In genomic region chr1:205748398-205749093, GRCh38 we compare ENCODE assay signal across 8 cellular contexts. TPM values are rescaled to one million over a fixed set of nuclear protein-coding genes. Genes with fewer than 3 reads are reported as not detected.
DNase-seq lines count a peak whose midpoint lies in the region; ATAC-seq, FAIRE-seq and TF ChIP-seq lines count a peak whose summit lies in the region.

No MANE protein-coding gene starts in this region.

- H3K27me3 ChIP-seq in HepG2 (ENCODE audit: control insufficient read depth in 1 of 2, insufficient read depth in 2 of 2, low read length in 2 of 2): no peaks in the 10 kb centered on the region; a peak in 1 of 5 replicates

- H3K9ac ChIP-seq in HepG2 (ENCODE audit: insufficient read depth, low read depth, low read length): peak overlapping the region; percentile 83

- intact Hi-C loops in HepG2 (cut with micrococcal nuclease; ENCODE audit: unreplicated experiment) (no loop called here), posterior cingulate gyrus (cut with DNase I) (no loop called here)

- peak overlapping the region; percentile 95 for H3K27ac ChIP-seq in caudate nucleus (ENCODE audit: low read depth, low read length)
- peak overlapping the region; percentile 92 for H3K27ac ChIP-seq in HepG2 (ENCODE audit: extremely low read length, insufficient read depth, low read length)

- peak overlapping the region; percentile 65 to 81 (median 75) for H3K4me3 ChIP-seq in HepG2 (replicated peaks in 1 of 3; ENCODE audit: insufficient read depth in 1 of 3, low read depth in 2 of 3, low read length in 3 of 3)

- POLR2A ChIA-PET in HepG2 (lab: Yijun Ruan, JAX): interaction anchor here (1.0 to 2.4 kb wide), 13 partner anchors 9 to 300 kb away, joined by 3 to 21 read pairs (median 3); partner anchors contain the start of gene RAB29

- TF ChIP-seq CTCF in HepG2 (CRISPR knock-in tag; IDR thresholded peaks at IDR 0.05): no peak

- peak; percentile 25 for DNase-seq in DMS 273 treated with DMSO at 0.1 percent for 48 hours (lab: John Stamatoyannopoulos, UW)
- DNase-seq in SIG-M5 (lab: John Stamatoyannopoulos, UW): peak; percentile 14
- DNase-seq in caudate nucleus (lab: John Stamatoyannopoulos, UW): peak in 4 of 61 donors; percentile 2 to 44 (median 18)
- peak; percentile 27 for DNase-seq in HepG2 (ENCODE audit: low spot score)
- peak; percentile 39 for DNase-seq in stimulated activated naive CD8-positive, alpha-beta T cell treated with anti-CD3 and anti-CD28 coated beads, Interleukin-15, Interleukin-2, amounts not matched to agents 100 U/mL and 50 U/mL, for 24 hours
- DNase-seq in posterior cingulate gyrus: no peak

- ATAC-seq in HG03097 (IDR thresholded peaks at IDR 0.05; ENCODE audit: low FRiP score, unreplicated experiment) (peak; percentile 1), HepG2 (peak; percentile 14), HG02623 (IDR thresholded peaks at IDR 0.05; ENCODE audit: unreplicated experiment) (no peak)
- peak; percentile 10 for ATAC-seq in stimulated activated naive CD8-positive, alpha-beta T cell treated with anti-CD3 and anti-CD28 coated beads, Interleukin-15, Interleukin-2, amounts not matched to agents 100 U/mL and 50 U/mL, for 24 hours

- peak in 1 of 2 experiments; percentile 27; a peak in 1 of 4 replicates for TF ChIP-seq POLR2A in HepG2 (IDR thresholded peaks at IDR 0.05; ENCODE audit: insufficient read depth in 1 of 2, low read depth in 2 of 2, low read length in 2 of 2)

- TF ChIP-seq EP300 in HepG2 (IDR thresholded peaks at IDR 0.05; ENCODE audit: low read depth in 2 of 2, low read length in 2 of 2): no peak
- TF ChIP-seq EP300 in HepG2 (CRISPR knock-in tag; IDR thresholded peaks at IDR 0.05; ENCODE audit: borderline replicate concordance): no peak

- H3K9me3 ChIP-seq in HepG2 (ENCODE audit: low read length): no peaks in the 10 kb centered on the region

- no peaks in the 10 kb centered on the region for H3K36me3 ChIP-seq in HepG2 (replicated peaks in 1 of 2; ENCODE audit: control insufficient read depth in 1 of 2, insufficient read depth in 2 of 2, low read length in 2 of 2)

- CTCF ChIA-PET in HepG2 (lab: Yijun Ruan, JAX; ENCODE audit: low intra/inter-chr PET ratio, low total read pairs): no interaction called here

- peaks cover 74% of the 10 kb centered on the region for H3K4me1 ChIP-seq in HepG2 (ENCODE audit: insufficient read depth, low read length)

- BruUV-seq in HepG2 (replicated peaks; lab: Mats Ljungman, UMichigan): no TSS peak

- peak; percentile 34 for FAIRE-seq in HepG2 (lab: Jason Lieb, UNC)

- peaks cover 42% of the 10 kb centered on the region for H4K20me1 ChIP-seq in HepG2 (ENCODE audit: insufficient read depth, low read length)

- TF ChIP-seq RAD21 in HepG2 (CRISPR knock-in tag; IDR thresholded peaks at IDR 0.05): no peak

- in situ Hi-C loops in HepG2 (cut with HindIII; ENCODE audit: extremely low pct_ligation_motif_present, low pct_unique_long_range_greater_than_20kb): no loop called here

- H2AFZ ChIP-seq in HepG2 (ENCODE audit: low read length): no peak overlapping the region

- 3% methylated on average over 11 of the region's 13 CpGs for WGBS in HepG2 (ENCODE audit: low lambda C conversion rate)

- peaks cover 56% of the 10 kb centered on the region for H3K79me2 ChIP-seq in HepG2 (ENCODE audit: insufficient read depth, low read length)

- H3K4me2 ChIP-seq in HepG2 (ENCODE audit: low read depth, low read length): peak overlapping the region; percentile 95

TF ChIP-seq in HepG2, 621 proteins besides CTCF, POLR2A, EP300 and RAD21 (continues in another document):
- TF ChIP-seq TRAFD1 (CRISPR knock-in tag; IDR thresholded peaks at IDR 0.05; ENCODE audit: borderline replicate concordance): no peak
- no peak for TF ChIP-seq ZNF574 (CRISPR knock-in tag; IDR thresholded peaks at IDR 0.05)
- no peak for TF ChIP-seq REPIN1 (CRISPR knock-in tag; IDR thresholded peaks at IDR 0.05; ENCODE audit: borderline replicate concordance, low read depth)

RNA-seq across cellular contexts. Expression of gene NUCKS1, which starts 1.4 kb away (rescaled TPM):
- 117 and 194 TPM in 2 replicates for total RNA-seq in HepG2 (2016; rRNA removed; fragmentation: Illumina TruSeq; extraction: Trizol)
- total RNA-seq in HepG2 (2016; cell fraction: cytosol; rRNA removed; fragmentation: Illumina TruSeq; extraction: Trizol; ENCODE audit: low read depth): 10.3 and 15.8 TPM in 2 replicates
- 125 and 160 TPM in 2 replicates for total RNA-seq in HepG2 (2016; cell fraction: insoluble cytoplasmic fraction; rRNA removed; fragmentation: Illumina TruSeq; extraction: Trizol)
- total RNA-seq in HepG2 (2016; cell fraction: membrane; rRNA removed; fragmentation: Illumina TruSeq; extraction: Trizol): 40.1 and 45.8 TPM in 2 replicates
- total RNA-seq in HepG2 (2016; cell fraction: nucleus; rRNA removed; fragmentation: Illumina TruSeq; extraction: Trizol): 67.8 and 73.8 TPM in 2 replicates
- polyA plus RNA-seq in HepG2 (2011; rRNA removed): 25.1 and 35.5 TPM in 2 replicates
- polyA plus RNA-seq in HepG2 (2011; cell fraction: cytosol; rRNA removed): 14.2 and 24.0 TPM in 2 replicates
- polyA plus RNA-seq in HepG2 (2011; cell fraction: nucleus; rRNA removed): 8.7 and 10.8 TPM in 2 replicates
- polyA plus RNA-seq in HepG2 (2012): 32.7 and 70.0 TPM in 2 replicates
- 15.9 and 27.1 TPM in 2 replicates for polyA plus RNA-seq in HepG2 (2016; cell fraction: cytosol; fragmentation: Illumina TruSeq; extraction: Trizol; ENCODE audit: low read depth)
- 186 and 191 TPM in 2 replicates for polyA plus RNA-seq in HepG2 (2016; cell fraction: insoluble cytoplasmic fraction; fragmentation: Illumina TruSeq; extraction: Trizol; ENCODE audit: low read depth)
- polyA plus RNA-seq in HepG2 (2016; cell fraction: membrane; fragmentation: Illumina TruSeq; extraction: Trizol; ENCODE audit: low read depth): 54.3 and 56.5 TPM in 2 replicates
- polyA plus RNA-seq in HepG2 (2016; cell fraction: nucleus; fragmentation: Illumina TruSeq; extraction: Trizol; ENCODE audit: insufficient read depth, low read depth): 84.6 and 113 TPM in 2 replicates
- polyA minus RNA-seq in HepG2 (2011; rRNA and poly(A)+ RNA removed; ENCODE audit: low replicate concordance): 54.5 and 133 TPM in 2 replicates
- 45.1 and 46.0 TPM in 2 replicates for polyA minus RNA-seq in HepG2 (2011; cell fraction: cytosol; rRNA and poly(A)+ RNA removed)
- polyA minus RNA-seq in HepG2 (2011; cell fraction: nucleus; rRNA and poly(A)+ RNA removed): 41.1 and 52.6 TPM in 2 replicates

RNA-seq across cellular contexts. Expression of gene RAB29, which starts 26.7 kb away (rescaled TPM):
- 10.1 and 13.1 TPM in 2 replicates for total RNA-seq in HepG2 (2016; rRNA removed; fragmentation: Illumina TruSeq; extraction: Trizol)
- 2.2 and 3.1 TPM in 2 replicates for total RNA-seq in HepG2 (2016; cell fraction: cytosol; rRNA removed; fragmentation: Illumina TruSeq; extraction: Trizol; ENCODE audit: low read depth)
- total RNA-seq in HepG2 (2016; cell fraction: insoluble cytoplasmic fraction; rRNA removed; fragmentation: Illumina TruSeq; extraction: Trizol): 10.3 and 12.9 TPM in 2 replicates
- total RNA-seq in HepG2 (2016; cell fraction: membrane; rRNA removed; fragmentation: Illumina TruSeq; extraction: Trizol): 5.6 and 7.8 TPM in 2 replicates
- 4.6 and 6.6 TPM in 2 replicates for total RNA-seq in HepG2 (2016; cell fraction: nucleus; rRNA removed; fragmentation: Illumina TruSeq; extraction: Trizol)
- 8.7 and 10.0 TPM in 2 replicates for polyA plus RNA-seq in HepG2 (2011; rRNA removed)
- 6.9 and 9.3 TPM in 2 replicates for polyA plus RNA-seq in HepG2 (2011; cell fraction: cytosol; rRNA removed)
- 4.6 and 5.0 TPM in 2 replicates for polyA plus RNA-seq in HepG2 (2011; cell fraction: nucleus; rRNA removed)
- polyA plus RNA-seq in HepG2 (2012): 8.7 TPM in 2 replicates
- polyA plus RNA-seq in HepG2 (2016; cell fraction: cytosol; fragmentation: Illumina TruSeq; extraction: Trizol; ENCODE audit: low read depth): 1.3 and 1.8 TPM in 2 replicates
- polyA plus RNA-seq in HepG2 (2016; cell fraction: insoluble cytoplasmic fraction; fragmentation: Illumina TruSeq; extraction: Trizol; ENCODE audit: low read depth): 13.6 and 13.7 TPM in 2 replicates
- 4.8 TPM in 2 replicates for polyA plus RNA-seq in HepG2 (2016; cell fraction: membrane; fragmentation: Illumina TruSeq; extraction: Trizol; ENCODE audit: low read depth)
- polyA plus RNA-seq in HepG2 (2016; cell fraction: nucleus; fragmentation: Illumina TruSeq; extraction: Trizol; ENCODE audit: insufficient read depth, low read depth): 10.6 and 12.0 TPM in 2 replicates
- polyA minus RNA-seq in HepG2 (2011; rRNA and poly(A)+ RNA removed; ENCODE audit: low replicate concordance): 6.1 and 20.5 TPM in 2 replicates
- 4.6 and 5.8 TPM in 2 replicates for polyA minus RNA-seq in HepG2 (2011; cell fraction: cytosol; rRNA and poly(A)+ RNA removed)
- polyA minus RNA-seq in HepG2 (2011; cell fraction: nucleus; rRNA and poly(A)+ RNA removed): 3.3 and 3.6 TPM in 2 replicates

Comparison
In these comparisons a context has a peak if more than half of its experiments do, and no peak if none do; other contexts are left out.
1. DNase-seq: peak in DMS 273 treated with DMSO at 0.1 percent for 48 hours (single experiment), SIG-M5 (single experiment), HepG2 (single experiment) and stimulated activated naive CD8-positive, alpha-beta T cell treated with anti-CD3 and anti-CD28 coated beads, Interleukin-15, Interleukin-2, amounts not matched to agents 100 U/mL and 50 U/mL, for 24 hours (single experiment); none in posterior cingulate gyrus (0 of 10).